In the genomic region with DNA sequence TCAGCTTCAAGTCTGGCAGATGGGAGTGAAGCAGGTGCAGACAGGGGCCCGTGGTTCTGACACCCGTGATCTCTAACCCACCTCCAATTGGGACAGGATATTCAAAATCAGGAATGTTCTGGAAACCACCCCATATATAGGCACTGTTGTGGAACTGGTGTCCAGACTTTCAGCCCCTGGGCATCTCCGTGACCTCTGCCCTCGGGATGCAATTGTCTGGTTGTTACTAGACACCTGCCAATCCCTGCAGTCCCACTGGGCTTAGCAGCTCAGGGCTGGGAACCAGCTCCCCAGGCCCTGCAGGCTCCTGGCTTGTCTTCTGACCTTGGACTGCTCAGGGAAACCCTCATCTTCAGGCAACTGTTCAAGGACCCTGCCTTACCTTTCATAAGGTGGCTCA, we compare ENCODE assay signal across 19 cellular contexts. TPM values are rescaled to one million over a fixed set of nuclear protein-coding genes. Genes with fewer than 3 reads are reported as not detected.
A peak's percentile ranks its signal among the peaks of the same experiment; 100 is the strongest.
DNase-seq lines count a peak whose midpoint lies in the region; ATAC-seq and TF ChIP-seq lines count a peak whose summit lies in the region.
"Had no signal": no experiment of that assay in that cellular context is flagged by ENCODE, and none has a peak within 500 bp of the region (broad histone marks: within the 10 kb centered on the region; RNA-seq: fewer than 3 reads in every experiment).

No MANE protein-coding gene starts in this region.

- H3K9me3 ChIP-seq in neural progenitor cell (ENCODE audit: low read depth), result no peaks in the 10 kb centered on the region

- no peaks in the 10 kb centered on the region for H3F3A ChIP-seq in neural progenitor cell (ENCODE audit: low read depth)

- H3K36me3 ChIP-seq in neural progenitor cell, result no peaks in the 10 kb centered on the region

- no peak overlapping the region for H3K4me2 ChIP-seq in neural progenitor cell
- H3K4me2 ChIP-seq: BLaER1, GM23338 had no signal

- no peak overlapping the region for H2AFZ ChIP-seq in neural progenitor cell (replicated peaks)
- H2AFZ ChIP-seq: GM23338 had no signal

- no peak overlapping the region for H3K27ac ChIP-seq in neural progenitor cell
- H3K27ac ChIP-seq: BLaER1 had no signal

- H3K27ac Mint-ChIP-seq in neural progenitor cell, result peak overlapping the region; percentile 14
- H3K27ac Mint-ChIP-seq: CD14-positive monocyte; CD4-positive, alpha-beta memory T cell; GM23338; HFFc6; IgD-negative memory B cell had no signal

- no peak overlapping the region for H3K4me3 Mint-ChIP-seq in neural progenitor cell
- H3K4me3 Mint-ChIP-seq: GM23338, HFFc6 had no signal

- peaks cover 18% of the 10 kb centered on the region for H3K27me3 Mint-ChIP-seq in neural progenitor cell (ENCODE audit: insufficient read depth, low read depth)

- DNase-seq in NCI-H146 (lab: John Stamatoyannopoulos, UW) (peak; percentile 21), NCI-H146 treated with DMSO at 0.1 percent for 48 hours (lab: John Stamatoyannopoulos, UW; ENCODE audit: unreplicated experiment) (no peak), NCI-H69 (lab: John Stamatoyannopoulos, UW) (peak; percentile 64), neural progenitor cell (ENCODE audit: low spot score) (no peak)
- no peak for DNase-seq in stimulated activated CD4-positive, alpha-beta T cell treated with anti-CD3 and anti-CD28 coated beads, Interleukin-1b, Interleukin-23, amount 100 ng/mL, for 48 hours
- no peak for DNase-seq in activated T-cell treated with anti-CD3 and anti-CD28 coated beads, Interleukin-2, amount 50 U/mL, for 48 hours
- DNase-seq: 8988T; CD4-positive, alpha-beta memory T cell; DND-41; EL; H7; HFFc6 had no signal

- no peaks in the 10 kb centered on the region for H3K79me2 ChIP-seq in neural progenitor cell (ENCODE audit: low read depth)

- H3K9ac ChIP-seq in neural progenitor cell, result no peak overlapping the region
- H3K9ac ChIP-seq: BLaER1 had no signal

- H3K27me3 ChIP-seq in neural progenitor cell, result no peaks in the 10 kb centered on the region
- H3K27me3 ChIP-seq: BLaER1 had no signal

- H3K9me3 Mint-ChIP-seq in neural progenitor cell, result no peaks in the 10 kb centered on the region

- no peak overlapping the region for H3K4me3 ChIP-seq in neural progenitor cell
- H3K4me3 ChIP-seq: BLaER1, GM23338 had no signal

- H4K20me1 ChIP-seq in neural progenitor cell (ENCODE audit: low read depth), result no peaks in the 10 kb centered on the region

- TF ChIP-seq CTCF in neural progenitor cell (IDR thresholded peaks at IDR 0.05), result no peak

- H3K36me3 Mint-ChIP-seq in neural progenitor cell, result peaks cover 4% of the 10 kb centered on the region
- H3K36me3 Mint-ChIP-seq: CD14-positive monocyte; CD4-positive, alpha-beta memory T cell; IgD-negative memory B cell had no signal

- H3K4me1 ChIP-seq in neural progenitor cell, result peaks cover 10% of the 10 kb centered on the region

- no peak for ATAC-seq in HG02642 (IDR thresholded peaks at IDR 0.05; ENCODE audit: poor library complexity, unreplicated experiment)
- ATAC-seq: GM23338, HCT116, HepG2 had no signal

- no peaks in the 10 kb centered on the region for H3K4me1 Mint-ChIP-seq in neural progenitor cell
- H3K4me1 Mint-ChIP-seq: CD14-positive monocyte; CD4-positive, alpha-beta memory T cell had no signal

RNA-seq across cellular contexts. Expression of a gene that starts 38.8 kb away (rescaled TPM):
- total RNA-seq in neural progenitor cell (ENCODE audit: low replicate concordance), result 1.0 and 1.2 TPM in 2 replicates

Comparison
In these comparisons a context has a peak if more than half of its experiments do, and no peak if none do; other contexts are left out.
1. DNase-seq: peak in NCI-H146 (single experiment) and NCI-H69 (single experiment); none in NCI-H146 treated with DMSO at 0.1 percent for 48 hours (single experiment), neural progenitor cell (single experiment), stimulated activated CD4-positive, alpha-beta T cell treated with anti-CD3 and anti-CD28 coated beads, Interleukin-1b, Interleukin-23, amount 100 ng/mL, for 48 hours (single experiment) and activated T-cell treated with anti-CD3 and anti-CD28 coated beads, Interleukin-2, amount 50 U/mL, for 48 hours (0 of 2).